In the genomic region with DNA sequence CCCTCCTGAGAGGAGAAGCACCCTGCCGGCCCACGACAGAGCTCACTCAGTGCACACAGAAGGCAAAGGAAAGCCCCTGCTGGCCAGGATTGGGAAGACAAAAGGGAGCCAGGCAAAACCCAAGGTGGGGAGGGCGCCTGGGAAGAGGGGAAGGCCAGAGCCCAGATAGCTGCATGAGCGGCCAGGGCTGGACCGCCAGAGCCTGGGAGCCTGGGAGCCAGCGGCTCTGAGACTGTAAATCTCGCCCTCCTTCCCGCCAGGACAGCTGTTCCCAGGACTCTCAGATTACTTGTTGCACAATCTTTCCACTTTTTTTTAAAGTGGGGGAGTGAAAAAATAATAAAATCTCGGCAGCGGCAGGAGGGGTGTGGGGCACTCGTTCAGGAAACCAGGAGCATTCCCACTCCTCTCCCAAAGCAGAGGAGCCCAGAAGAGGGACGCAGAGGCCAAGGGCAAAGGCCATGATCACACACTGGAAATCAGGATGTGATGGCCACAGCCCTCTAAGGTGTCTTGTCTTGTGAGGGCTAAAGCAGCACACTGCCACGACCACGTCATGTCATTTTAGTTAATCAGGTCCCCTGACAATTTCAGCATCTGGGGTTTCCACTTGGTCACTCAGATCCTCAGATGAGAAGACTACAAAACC, we compare ENCODE assay signal across 8 cellular contexts. TPM values are rescaled to one million over a fixed set of nuclear protein-coding genes. Genes with fewer than 3 reads are reported as not detected.
A peak's percentile ranks its signal among the peaks of the same experiment; 100 is the strongest.
DNase-seq lines count a peak whose midpoint lies in the region; ATAC-seq lines count a peak whose summit lies in the region.

No MANE protein-coding gene starts in this region.

- H3K27me3 ChIP-seq in HAP-1 (ENCODE audit: low read depth): no peaks in the 10 kb centered on the region
- no peaks in the 10 kb centered on the region for H3K27me3 ChIP-seq in adipocyte (replicated peaks; ENCODE audit: control insufficient read depth, insufficient read depth, low read length)
- H3K27me3 ChIP-seq in skeletal muscle tissue (ENCODE audit: control insufficient read depth in 3 of 3, insufficient read depth in 3 of 3, low read length in 3 of 3): no peaks in the 10 kb centered on the region

- peak overlapping the region; percentile 80 for H3K27ac ChIP-seq in skeletal muscle tissue (ENCODE audit: low read depth, low read length)

- H3K9ac ChIP-seq in adipocyte (ENCODE audit: low read length): peak overlapping the region; percentile 84
- peak overlapping the region; percentile 35 to 79 (median 52) for H3K9ac ChIP-seq in skeletal muscle tissue (ENCODE audit: low read depth in 1 of 3, low read length in 3 of 3)

- H3K4me3 ChIP-seq in HAP-1 (no peak overlapping the region), adipocyte (ENCODE audit: low read length) (peak overlapping the region; percentile 57), skeletal muscle tissue (ENCODE audit: low read length in 3 of 3) (peak overlapping the region in 2 of 3 donors; percentile 28 to 61)

- DNase-seq in HAP-1 (ENCODE audit: low spot score in 2 of 2) (peak; percentile 23 to 73), adipocyte (ENCODE audit: low read depth) (peak; percentile 95), left ventricle myocardium superior (peak; percentile 90)
- no peak for DNase-seq in activated CD8-positive, alpha-beta memory T cell treated with anti-CD3 and anti-CD28 coated beads, Interleukin-2, amount 50 U/mL, for 4 hours

- peak; percentile 75 for ATAC-seq in left ventricle myocardium superior
- no peak for ATAC-seq in GM21515 (IDR thresholded peaks at IDR 0.05; ENCODE audit: unreplicated experiment)
- ATAC-seq in HG02840 (IDR thresholded peaks at IDR 0.05; ENCODE audit: low FRiP score, unreplicated experiment): no peak
- no peak for ATAC-seq in GM19351 (IDR thresholded peaks at IDR 0.05; ENCODE audit: unreplicated experiment)

- in situ Hi-C loops in HAP-1 (cut with MboI; ENCODE audit: low sequenced_read_pairs): no loop called here

- no peaks in the 10 kb centered on the region for H3K9me3 ChIP-seq in HAP-1
- no peaks in the 10 kb centered on the region for H3K9me3 ChIP-seq in adipocyte (ENCODE audit: control insufficient read depth, low read length)
- H3K9me3 ChIP-seq in skeletal muscle tissue (ENCODE audit: control insufficient read depth in 3 of 3, low read length in 3 of 3): no peaks in the 10 kb centered on the region

- H3K36me3 ChIP-seq in HAP-1 (replicated peaks) (peaks cover 97% of the 10 kb centered on the region), adipocyte (ENCODE audit: control insufficient read depth, insufficient read depth, low read length, severe bottlenecking) (peaks cover 50% of the 10 kb centered on the region), skeletal muscle tissue (ENCODE audit: control insufficient read depth in 3 of 3, insufficient read depth in 3 of 3, low read length in 3 of 3) (peaks cover 43 to 53% (median 53%) of the 10 kb centered on the region in 3 donors)

- H3K4me1 ChIP-seq in HAP-1 (no peaks in the 10 kb centered on the region), adipocyte (ENCODE audit: control insufficient read depth, insufficient read depth, low read length) (peaks cover 61% of the 10 kb centered on the region), skeletal muscle tissue (ENCODE audit: control insufficient read depth in 3 of 3, insufficient read depth in 3 of 3, low read length in 3 of 3) (peaks cover 67 to 75% (median 74%) of the 10 kb centered on the region in 3 donors)

- intact Hi-C loops in left ventricle myocardium superior (cut with micrococcal nuclease): no loop called here

RNA-seq across cellular contexts. Expression of a gene that starts 19.6 kb away (rescaled TPM):
- total RNA-seq in left ventricle myocardium superior (not detected), skeletal muscle tissue (not detected)

RNA-seq across cellular contexts. Expression of a gene that starts 51.1 kb away (rescaled TPM):
- total RNA-seq in left ventricle myocardium superior (22.8 TPM), skeletal muscle tissue (77.8 TPM)
